In the genomic region with DNA sequence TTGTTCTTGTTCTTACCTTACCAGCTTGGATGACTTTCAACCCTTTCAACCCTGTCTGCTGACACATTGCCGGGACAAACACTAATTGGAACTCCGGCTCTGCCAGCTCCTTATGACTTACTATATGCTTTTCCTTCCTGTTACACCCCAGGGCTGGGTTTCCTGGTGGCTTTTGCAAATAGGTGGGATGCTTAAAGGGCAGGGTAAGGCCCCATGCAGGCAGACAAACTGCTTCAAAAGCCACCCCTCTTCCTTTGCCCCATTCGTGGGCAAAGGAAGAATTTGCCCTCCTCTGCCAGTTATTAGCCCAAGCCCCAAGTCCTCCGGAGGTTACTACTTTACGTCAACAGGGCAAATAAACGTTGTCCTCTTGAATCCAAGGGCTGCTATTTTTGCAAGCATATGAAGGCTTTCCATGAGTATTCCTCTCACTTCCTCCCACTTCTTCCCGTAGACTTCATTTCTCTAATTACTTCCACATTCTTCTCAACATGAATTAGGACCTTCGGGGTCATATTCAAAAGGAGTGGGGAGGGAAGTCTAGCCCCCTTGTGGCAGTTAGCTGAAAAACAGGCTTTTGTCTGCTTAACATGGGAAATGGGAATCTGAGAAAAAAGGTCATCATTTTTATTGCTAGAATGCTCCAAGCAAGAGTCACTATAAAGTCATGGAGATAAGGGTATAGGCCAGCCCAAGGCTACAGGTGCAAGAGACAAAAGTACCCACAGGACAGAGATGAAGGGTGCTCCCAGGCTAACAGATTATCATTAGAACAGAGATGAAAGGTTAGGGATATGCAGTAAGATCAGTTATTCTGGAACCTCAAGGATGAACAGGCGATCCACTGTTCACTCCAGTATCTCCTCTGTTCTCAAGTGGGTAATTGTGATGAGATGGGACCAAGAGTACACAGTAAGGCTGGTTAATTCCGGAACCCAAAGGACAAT, we compare ENCODE assay signal across 8 cellular contexts. TPM values are rescaled to one million over a fixed set of nuclear protein-coding genes. Genes with fewer than 3 reads are reported as not detected.
A peak's percentile ranks its signal among the peaks of the same experiment; 100 is the strongest.
DNase-seq lines count a peak whose midpoint lies in the region; ATAC-seq and TF ChIP-seq lines count a peak whose summit lies in the region.

No MANE protein-coding gene starts in this region.

- no peak overlapping the region for H3K4me3 ChIP-seq in KMS-11 (IDR thresholded peaks at IDR 0.05; ENCODE audit: insufficient read depth, low read depth, low read length)

- H3K4me1 Mint-ChIP-seq in glutamatergic neuron (ENCODE audit: low read depth, unreplicated experiment): peaks cover 10% of the 10 kb centered on the region

- DNase-seq in NCI-H2029 treated with DMSO at 0.1 percent for 48 hours (lab: John Stamatoyannopoulos, UW) (peak; percentile 4), NCI-H2029 (lab: John Stamatoyannopoulos, UW) (no peak), SW480 (ENCODE audit: low spot score) (peak; percentile 36), glutamatergic neuron (peak; percentile 22), sciatic nerve (ENCODE audit: low spot score) (no peak)
- DNase-seq in NK-92 treated with Interleukin-12 subunit alpha and Interleukin-12 subunit beta, amount 100 ng/mL, for 24 hours (lab: John Stamatoyannopoulos, UW): no peak

- no peaks in the 10 kb centered on the region for H3K79me2 ChIP-seq in KMS-11 (ENCODE audit: insufficient read depth, low read depth)

- H3K36me3 ChIP-seq in KMS-11 (ENCODE audit: insufficient read depth): no peaks in the 10 kb centered on the region

- peaks cover 4% of the 10 kb centered on the region for H3K27me3 Mint-ChIP-seq in glutamatergic neuron (ENCODE audit: unreplicated experiment)

- ATAC-seq in sciatic nerve (peak; percentile 80), GM21717 (IDR thresholded peaks at IDR 0.05; ENCODE audit: unreplicated experiment) (no peak)

- TF ChIP-seq CTCF in KMS-11 (conservative IDR thresholded peaks at IDR 0.05; ENCODE audit: low read depth, low read length) (peak; percentile 85), glutamatergic neuron (IDR thresholded peaks at IDR 0.05; ENCODE audit: partially characterized antibody, unreplicated experiment) (peak; percentile 73)

- no peaks in the 10 kb centered on the region for H3K4me1 ChIP-seq in KMS-11 (ENCODE audit: low read depth, poor library complexity, severe bottlenecking)

- H2AFZ ChIP-seq in KMS-11 (ENCODE audit: low read depth): no peak overlapping the region

- intact Hi-C loops in sciatic nerve (cut with DNase I): loop anchor here (5.0 kb wide), 1 partner anchor 85 kb away; no protein-coding TSS in a partner anchor

- peak overlapping the region; percentile 18 for H3K27ac Mint-ChIP-seq in glutamatergic neuron (ENCODE audit: unreplicated experiment)

- H3K4me3 Mint-ChIP-seq in glutamatergic neuron (ENCODE audit: unreplicated experiment): no peak overlapping the region

- H3K4me2 ChIP-seq in KMS-11: no peak overlapping the region

- no peaks in the 10 kb centered on the region for H3K9me3 Mint-ChIP-seq in glutamatergic neuron (ENCODE audit: unreplicated experiment)

- no peak overlapping the region for H3K9ac ChIP-seq in KMS-11

- H3K36me3 Mint-ChIP-seq in glutamatergic neuron (ENCODE audit: unreplicated experiment): no peaks in the 10 kb centered on the region

- H3K27ac ChIP-seq in KMS-11: no peak overlapping the region

- H3K27me3 ChIP-seq in KMS-11 (ENCODE audit: insufficient read depth, low read depth): no peaks in the 10 kb centered on the region

- H4K20me1 ChIP-seq in KMS-11 (ENCODE audit: insufficient read depth): no peaks in the 10 kb centered on the region

RNA-seq across cellular contexts. Expression of a gene that starts 56.3 kb away (rescaled TPM):
- total RNA-seq in glutamatergic neuron (ENCODE audit: unreplicated experiment) (206 TPM), sciatic nerve (480 TPM)

Comparison
In these comparisons a context has a peak if more than half of its experiments do, and no peak if none do; other contexts are left out.
1. DNase-seq: peak in NCI-H2029 treated with DMSO at 0.1 percent for 48 hours (single experiment), SW480 (single experiment) and glutamatergic neuron (single experiment); none in NCI-H2029 (single experiment), sciatic nerve (single experiment) and NK-92 treated with Interleukin-12 subunit alpha and Interleukin-12 subunit beta, amount 100 ng/mL, for 24 hours (single experiment).